ENCODE assay signal across 15 cellular contexts in the genomic region with DNA sequence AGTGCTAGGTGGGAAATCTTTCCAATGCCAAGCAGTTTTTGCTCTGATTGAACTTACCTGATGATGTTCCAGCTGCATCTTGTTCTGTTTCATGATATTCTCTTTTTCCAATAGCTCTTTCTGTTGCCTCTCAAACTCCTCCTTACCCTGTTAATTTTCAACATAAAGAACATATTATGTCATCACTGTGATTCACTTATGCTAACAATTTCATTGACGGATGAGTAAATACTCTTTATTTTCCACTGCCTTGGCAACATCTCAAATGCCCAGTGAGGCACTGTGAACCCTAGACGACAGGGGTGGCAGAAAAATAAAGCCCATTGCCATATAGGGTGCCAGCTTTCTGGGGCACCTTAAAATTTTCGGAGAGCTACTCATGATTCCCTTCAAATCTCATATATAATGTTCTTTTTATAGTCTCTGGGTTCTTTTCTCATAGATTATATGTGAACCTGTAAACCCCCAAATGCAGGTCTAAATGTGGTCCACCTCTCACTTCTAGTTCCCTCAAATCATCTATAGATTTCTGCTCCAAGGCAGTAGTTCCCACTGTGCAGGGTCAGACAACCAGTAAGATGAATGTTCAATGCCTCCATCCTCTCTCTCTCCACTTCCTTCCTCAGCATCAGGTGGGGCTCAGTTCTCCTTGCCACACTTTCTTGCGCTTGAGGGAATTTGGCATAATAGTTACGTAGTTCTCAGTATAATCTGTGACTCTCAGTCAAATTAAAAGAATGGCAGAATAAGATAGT. TPM values are rescaled to one million over a fixed set of nuclear protein-coding genes. Genes with fewer than 3 reads are reported as not detected.
DNase-seq lines count a peak whose midpoint lies in the region; ATAC-seq and TF ChIP-seq lines count a peak whose summit lies in the region.
"Had no signal": no experiment of that assay in that cellular context is flagged by ENCODE, and none has a peak within 500 bp of the region (broad histone marks: within the 10 kb centered on the region; RNA-seq: fewer than 3 reads in every experiment).

No MANE protein-coding gene starts in this region.

- H3K4me3 ChIP-seq in CD8-positive, alpha-beta T cell (ENCODE audit: low read depth, low read length) = no peak overlapping the region
- peak overlapping the region; percentile 26 for H3K4me3 ChIP-seq in endocrine pancreas (ENCODE audit: control insufficient read depth, insufficient read depth, low read length)
- H3K4me3 ChIP-seq: BLaER1, K562, ovary had no signal

- DNase-seq in CD8-positive, alpha-beta T cell = no peak
- DNase-seq in NCI-H2029 treated with DMSO at 0.1 percent for 48 hours (lab: John Stamatoyannopoulos, UW) (peak; percentile 18), naive B cell (no peak), NCI-H345 treated with DMSO at 0.1 percent for 48 hours (lab: John Stamatoyannopoulos, UW; ENCODE audit: unreplicated experiment) (no peak)
- DNase-seq in activated CD4-positive, alpha-beta memory T cell treated with anti-CD3 and anti-CD28 coated beads for 36 hours = no peak
- DNase-seq: activated B cell treated with CpG ODN at 0.5 μM for 24 hours, cerebellar nuclear complex, GOT3, ovary, SHP77 treated with DMSO at 0.1 percent for 48 hours had no signal

- H3K36me3 ChIP-seq in CD8-positive, alpha-beta T cell (ENCODE audit: insufficient read depth, low read length) = peaks cover 45% of the 10 kb centered on the region
- H3K36me3 ChIP-seq in endocrine pancreas (ENCODE audit: control insufficient read depth, insufficient read depth, low read length) = peaks cover 10% of the 10 kb centered on the region
- H3K36me3 ChIP-seq: ovary had no signal

- peaks cover 2% of the 10 kb centered on the region for H3K9me3 Mint-ChIP-seq in CD8-positive, alpha-beta T cell
- no peaks in the 10 kb centered on the region for H3K9me3 Mint-ChIP-seq in naive B cell
- peaks cover 3% of the 10 kb centered on the region for H3K9me3 Mint-ChIP-seq in activated CD4-positive, alpha-beta memory T cell treated with anti-CD3 and anti-CD28 coated beads for 36 hours
- H3K9me3 Mint-ChIP-seq: activated B cell treated with CpG ODN at 0.5 μM for 24 hours had no signal

- no peak overlapping the region for H3K9ac ChIP-seq in endocrine pancreas (ENCODE audit: control insufficient read depth, insufficient read depth, low read length)
- H3K9ac ChIP-seq: BLaER1 had no signal

- H3K27me3 Mint-ChIP-seq in CD8-positive, alpha-beta T cell (ENCODE audit: low read depth) = no peaks in the 10 kb centered on the region
- no peaks in the 10 kb centered on the region for H3K27me3 Mint-ChIP-seq in naive B cell
- H3K27me3 Mint-ChIP-seq in activated CD4-positive, alpha-beta memory T cell treated with anti-CD3 and anti-CD28 coated beads for 36 hours = no peaks in the 10 kb centered on the region
- H3K27me3 Mint-ChIP-seq: activated B cell treated with CpG ODN at 0.5 μM for 24 hours had no signal

- H3K4me3 Mint-ChIP-seq in CD8-positive, alpha-beta T cell = no peak overlapping the region
- no peak overlapping the region for H3K4me3 Mint-ChIP-seq in naive B cell
- no peak overlapping the region for H3K4me3 Mint-ChIP-seq in activated CD4-positive, alpha-beta memory T cell treated with anti-CD3 and anti-CD28 coated beads for 36 hours
- H3K4me3 Mint-ChIP-seq: activated B cell treated with CpG ODN at 0.5 μM for 24 hours had no signal

- no peaks in the 10 kb centered on the region for H3K27me3 ChIP-seq in CD8-positive, alpha-beta T cell (ENCODE audit: insufficient read depth, low read length)
- H3K27me3 ChIP-seq in endocrine pancreas (ENCODE audit: control insufficient read depth, insufficient read depth, low read length) = no peaks in the 10 kb centered on the region
- H3K27me3 ChIP-seq: BLaER1, ovary had no signal

- H3K4me1 ChIP-seq in CD8-positive, alpha-beta T cell (ENCODE audit: insufficient read depth, low read length) = no peaks in the 10 kb centered on the region
- peaks cover 18% of the 10 kb centered on the region for H3K4me1 ChIP-seq in endocrine pancreas (ENCODE audit: control insufficient read depth, insufficient read depth, low read length)

- peaks cover 93% of the 10 kb centered on the region for H3K36me3 Mint-ChIP-seq in CD8-positive, alpha-beta T cell
- H3K36me3 Mint-ChIP-seq in naive B cell = peaks cover 58 to 62% of the 10 kb centered on the region in 2 donors
- peaks cover 75% of the 10 kb centered on the region for H3K36me3 Mint-ChIP-seq in activated CD4-positive, alpha-beta memory T cell treated with anti-CD3 and anti-CD28 coated beads for 36 hours

- no peaks in the 10 kb centered on the region for H3K9me3 ChIP-seq in CD8-positive, alpha-beta T cell (ENCODE audit: low read length)
- H3K9me3 ChIP-seq in endocrine pancreas (ENCODE audit: control insufficient read depth, low read length) = no peaks in the 10 kb centered on the region

- no peak for TF ChIP-seq CTCF in CD8-positive, alpha-beta T cell (IDR thresholded peaks at IDR 0.05)

- H3K27ac ChIP-seq in CD8-positive, alpha-beta T cell (ENCODE audit: low read depth, low read length) = no peak overlapping the region
- H3K27ac ChIP-seq: BLaER1, ovary had no signal

- H3K4me1 Mint-ChIP-seq in CD8-positive, alpha-beta T cell (ENCODE audit: low read depth) = no peaks in the 10 kb centered on the region
- H3K4me1 Mint-ChIP-seq in naive B cell = peaks cover 0 to 6% (median 3%) of the 10 kb centered on the region in 3 donors
- H3K4me1 Mint-ChIP-seq in activated CD4-positive, alpha-beta memory T cell treated with anti-CD3 and anti-CD28 coated beads for 36 hours (ENCODE audit: low read depth) = no peaks in the 10 kb centered on the region
- H3K4me1 Mint-ChIP-seq: activated B cell treated with CpG ODN at 0.5 μM for 24 hours had no signal

- CTCF ChIA-PET in CD8-positive, alpha-beta T cell (lab: Charles Lee) = interaction anchor here (1.2 to 3.3 kb wide), 4 partner anchors 14 to 308 kb away, joined by 3 to 22 read pairs (median 6); no protein-coding TSS in a partner anchor
- CTCF ChIA-PET in activated CD4-positive, alpha-beta memory T cell treated with anti-CD3 and anti-CD28 coated beads for 36 hours (lab: Charles Lee) = interaction anchor here (1.2 kb wide), 1 partner anchor 16 kb away, joined by 4 read pairs; no protein-coding TSS in a partner anchor

- peak overlapping the region; percentile 29 for H3K27ac Mint-ChIP-seq in CD8-positive, alpha-beta T cell
- H3K27ac Mint-ChIP-seq in naive B cell = peak overlapping the region in 4 of 6 donors; percentile 33 to 83 (median 61)
- no peak overlapping the region for H3K27ac Mint-ChIP-seq in activated CD4-positive, alpha-beta memory T cell treated with anti-CD3 and anti-CD28 coated beads for 36 hours
- H3K27ac Mint-ChIP-seq: activated B cell treated with CpG ODN at 0.5 μM for 24 hours had no signal

- no peak for ATAC-seq in CD8-positive, alpha-beta T cell
- ATAC-seq in naive B cell (ENCODE audit: low read depth in 2 of 2) (no peak), GM21529 (IDR thresholded peaks at IDR 0.05; ENCODE audit: unreplicated experiment) (no peak), HG03457 (IDR thresholded peaks at IDR 0.05; ENCODE audit: unreplicated experiment) (no peak)
- ATAC-seq: K562 had no signal

- POLR2A ChIA-PET in CD8-positive, alpha-beta T cell (lab: Charles Lee) = no interaction called here
- POLR2A ChIA-PET in activated CD4-positive, alpha-beta memory T cell treated with anti-CD3 and anti-CD28 coated beads for 36 hours (lab: Charles Lee) = no interaction called here

- intact Hi-C loops in CD8-positive, alpha-beta T cell (cut with DNase I, micrococcal nuclease) = no loop called here
- intact Hi-C loops in activated CD4-positive, alpha-beta memory T cell treated with anti-CD3 and anti-CD28 coated beads for 36 hours (cut with micrococcal nuclease) = no loop called here

RNA-seq across cellular contexts. Expression of a gene that starts 44.1 kb away (rescaled TPM):
- total RNA-seq in CD8-positive, alpha-beta T cell = 10 to 100 TPM; 41.2 to 44.2 TPM
- 10 to 100 TPM; 42.0 to 80.5 (median 48.1) TPM for polyA plus RNA-seq in naive B cell (ENCODE audit: low read depth in 6 of 6)
- total RNA-seq in activated CD4-positive, alpha-beta memory T cell treated with anti-CD3 and anti-CD28 coated beads for 36 hours = 10 to 100 TPM; 26.6 to 31.5 TPM
